ENCODE assay signal across 17 cellular contexts in the genomic region with DNA sequence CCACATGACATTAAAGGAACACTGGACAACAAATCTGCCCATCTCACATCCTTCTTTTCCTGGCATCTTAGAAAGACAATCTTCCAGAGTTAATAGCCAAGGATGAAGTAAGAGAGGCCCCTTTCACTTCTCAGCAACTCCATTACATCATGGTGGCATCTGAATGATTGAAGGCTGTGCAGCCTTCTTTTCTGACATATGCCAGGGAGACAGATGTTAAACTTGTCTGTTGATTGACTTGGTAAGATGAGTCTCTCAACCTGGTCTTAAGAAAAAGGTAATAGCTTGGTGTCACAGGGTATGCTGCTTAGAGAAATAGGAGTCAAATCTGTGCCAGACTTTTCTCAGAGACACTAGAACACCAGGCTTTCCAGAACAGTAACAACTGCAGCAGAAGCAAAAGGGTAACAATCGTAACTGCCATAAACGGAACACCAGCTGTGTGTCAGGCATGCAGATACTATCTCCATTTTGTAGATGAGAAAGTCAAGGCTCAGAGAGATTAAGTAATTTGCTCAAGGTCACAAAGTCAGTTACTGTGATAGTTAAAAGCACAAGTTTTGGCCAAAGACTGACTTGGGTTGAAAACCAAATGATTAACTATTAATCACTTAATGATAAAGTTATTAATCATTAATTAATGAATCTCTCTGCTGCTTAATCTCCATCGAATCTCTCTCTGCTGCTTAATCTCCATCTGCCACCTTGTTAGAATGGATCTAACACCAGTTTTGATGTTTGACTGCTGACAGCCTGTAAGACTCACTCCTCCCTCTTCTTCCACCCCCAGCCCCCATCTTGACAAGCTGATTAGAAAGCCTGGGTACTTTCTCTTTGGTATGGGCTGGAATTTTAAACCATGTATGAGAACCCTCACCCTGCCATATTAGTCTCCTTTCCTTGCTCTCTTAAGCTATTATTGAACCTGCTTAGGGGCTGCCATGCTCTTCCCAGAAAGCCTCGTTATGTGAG.
"Had no signal": no experiment of that assay in that cellular context is flagged by ENCODE, and none has a peak within 500 bp of the region (broad histone marks: within the 10 kb centered on the region; RNA-seq: fewer than 3 reads in every experiment).

No MANE protein-coding gene starts in this region.

- H3K36me3 ChIP-seq: ascending aorta, left lung, tibial nerve had no signal

- H3K79me2 ChIP-seq: hepatocyte had no signal

- H2AFZ ChIP-seq: hepatocyte had no signal

- H3K4me1 Mint-ChIP-seq: activated naive CD4-positive, alpha-beta T cell treated with anti-CD3 and anti-CD28 coated beads, Interleukin-2, amount 10 ng/mL, durations not matched to agents 7 days and 5 days; endodermal cell; memory B cell; naive thymus-derived CD8-positive, alpha-beta T cell had no signal

- H3K9me3 ChIP-seq: ascending aorta, left lung, tibial nerve had no signal

- DNase-seq: activated CD4-positive, alpha-beta T cell treated with anti-CD3 and anti-CD28 coated beads for 1 hour; activated CD4-positive, alpha-beta T cell treated with anti-CD3 and anti-CD28 coated beads, Interleukin-2, amount 50 U/mL, for 4 hours; activated naive CD4-positive, alpha-beta T cell treated with anti-CD3 and anti-CD28 coated beads, Interleukin-2, amount 10 ng/mL, durations not matched to agents 7 days and 5 days; dermis blood vessel endothelial cell; endodermal cell; islet precursor cell; left lung; naive thymus-derived CD8-positive, alpha-beta T cell; retina; stimulated activated CD4-positive, alpha-beta T cell treated with anti-CD3 and anti-CD28 coated beads, Interleukin-4, amount 100 ng/mL, for 1 hour; stimulated activated naive CD4-positive, alpha-beta T cell treated with Interleukin-2 at 50 U/mL for 16 hours; substantia nigra had no signal

- H3K4me2 ChIP-seq: hepatocyte had no signal

- H3K4me3 ChIP-seq: ascending aorta, hepatocyte, left lung, tibial nerve had no signal

- H3K9me3 Mint-ChIP-seq: activated naive CD4-positive, alpha-beta T cell treated with anti-CD3 and anti-CD28 coated beads, Interleukin-2, amount 10 ng/mL, durations not matched to agents 7 days and 5 days; activated T-helper 2 cell treated with anti-CD3 and anti-CD28 coated beads, Interferon-gamma antibody, Interleukin-2, Interleukin-4, amounts not matched to agents 10 μg/mL and 5 μg/mL and 100 μg/mL, durations not matched to agents 14 hours and 24 hours and 36 hours; endodermal cell; memory B cell; naive thymus-derived CD8-positive, alpha-beta T cell had no signal

- H3K27ac Mint-ChIP-seq: activated naive CD4-positive, alpha-beta T cell treated with anti-CD3 and anti-CD28 coated beads, Interleukin-2, amount 10 ng/mL, durations not matched to agents 7 days and 5 days; activated T-helper 2 cell treated with anti-CD3 and anti-CD28 coated beads, Interferon-gamma antibody, Interleukin-2, Interleukin-4, amounts not matched to agents 10 μg/mL and 5 μg/mL and 100 μg/mL, durations not matched to agents 14 hours and 24 hours and 36 hours; endodermal cell; memory B cell; naive thymus-derived CD8-positive, alpha-beta T cell had no signal

- H3K36me3 Mint-ChIP-seq: activated naive CD4-positive, alpha-beta T cell treated with anti-CD3 and anti-CD28 coated beads, Interleukin-2, amount 10 ng/mL, durations not matched to agents 7 days and 5 days; memory B cell; naive thymus-derived CD8-positive, alpha-beta T cell had no signal

- H3K4me3 Mint-ChIP-seq: activated naive CD4-positive, alpha-beta T cell treated with anti-CD3 and anti-CD28 coated beads, Interleukin-2, amount 10 ng/mL, durations not matched to agents 7 days and 5 days; endodermal cell; memory B cell; naive thymus-derived CD8-positive, alpha-beta T cell had no signal

- H3K27me3 ChIP-seq: ascending aorta, hepatocyte, left lung, tibial nerve had no signal

- H3K27ac ChIP-seq: ascending aorta, hepatocyte had no signal

- ATAC-seq: left lung; naive thymus-derived CD8-positive, alpha-beta T cell had no signal
